In genomic region chr3:50503504-50503903, GRCh38 we compare ENCODE assay signal across 8 cellular contexts. TPM values are rescaled to one million over a fixed set of nuclear protein-coding genes. Genes with fewer than 3 reads are reported as not detected.
DNase-seq lines count a peak whose midpoint lies in the region; ATAC-seq and TF ChIP-seq lines count a peak whose summit lies in the region.

CACNA2D2 (minus strand) TSS chr3:50503634; CDS start chr3:50503423, 211 bp downstream.

- H3K4me3 ChIP-seq in HUES6 (ENCODE audit: low read depth, low read length), result peak within 1 kb of the TSS; percentile 62
- no peak within 1 kb of the TSS for H3K4me3 ChIP-seq in choroid plexus epithelial cell (ENCODE audit: low read depth, low read length)

- intact Hi-C loops in activated CD4-positive, alpha-beta T cell treated with anti-CD3 and anti-CD28 coated beads for 36 hours (cut with DNase I, micrococcal nuclease), result no loop called here

- H3K27me3 Mint-ChIP-seq in activated CD4-positive, alpha-beta T cell treated with anti-CD3 and anti-CD28 coated beads for 36 hours, result peaks cover 14% of the 10 kb centered on the region
- peaks cover 19% of the 10 kb centered on the region for H3K27me3 Mint-ChIP-seq in memory B cell

- DNase-seq in AG20443 (ENCODE audit: low spot score) (peak; percentile 64), choroid plexus epithelial cell (ENCODE audit: low read depth) (peak; percentile 11), memory B cell (ENCODE audit: low spot score in 2 of 2) (peak; percentile 65)
- peak; percentile 70 for DNase-seq in activated CD4-positive, alpha-beta T cell treated with anti-CD3 and anti-CD28 coated beads for 36 hours
- DNase-seq in stimulated activated CD8-positive, alpha-beta memory T cell treated with anti-CD3 and anti-CD28 coated beads, Interleukin-12 subunit alpha, Interleukin-12 subunit beta, amount 100 ng/mL, for 24 hours (ENCODE audit: extremely low read depth), result peak; percentile 30

- CTCF ChIA-PET in activated CD4-positive, alpha-beta T cell treated with anti-CD3 and anti-CD28 coated beads for 36 hours (lab: Charles Lee), result interaction anchor here (1.5 kb wide), 1 partner anchor 9 kb away, joined by 3 read pairs; no protein-coding TSS in a partner anchor

- H3K36me3 Mint-ChIP-seq in activated CD4-positive, alpha-beta T cell treated with anti-CD3 and anti-CD28 coated beads for 36 hours (ENCODE audit: low read depth), result no peaks in the 10 kb centered on the region
- H3K36me3 Mint-ChIP-seq in memory B cell, result no peaks in the 10 kb centered on the region

- H3K36me3 ChIP-seq in HUES6 (ENCODE audit: control insufficient read depth, insufficient read depth, low read length), result no peaks in the 10 kb centered on the region

- H3K9ac ChIP-seq in HUES6 (ENCODE audit: low read length), result peak within 1 kb of the TSS; percentile 53

- no peak within 1 kb of the TSS for H3K27ac ChIP-seq in HUES6 (ENCODE audit: low read depth, low read length)

- peak within 1 kb of the TSS; percentile 48 for H3K4me3 Mint-ChIP-seq in activated CD4-positive, alpha-beta T cell treated with anti-CD3 and anti-CD28 coated beads for 36 hours
- peak within 1 kb of the TSS; percentile 76 for H3K4me3 Mint-ChIP-seq in memory B cell

- H3K9me3 ChIP-seq in HUES6 (ENCODE audit: control insufficient read depth, insufficient read depth, low read depth, low read length), result no peaks in the 10 kb centered on the region

- H3K27ac Mint-ChIP-seq in activated CD4-positive, alpha-beta T cell treated with anti-CD3 and anti-CD28 coated beads for 36 hours, result no peak within 1 kb of the TSS
- no peak within 1 kb of the TSS for H3K27ac Mint-ChIP-seq in memory B cell

- no peaks in the 10 kb centered on the region for H3K9me3 Mint-ChIP-seq in activated CD4-positive, alpha-beta T cell treated with anti-CD3 and anti-CD28 coated beads for 36 hours (ENCODE audit: low read depth)
- H3K9me3 Mint-ChIP-seq in memory B cell, result no peaks in the 10 kb centered on the region

- peaks cover 52% of the 10 kb centered on the region for H3K27me3 ChIP-seq in HUES6 (ENCODE audit: control insufficient read depth, insufficient read depth, low read length)

- TF ChIP-seq CTCF in choroid plexus epithelial cell (conservative IDR thresholded peaks at IDR 0.05; ENCODE audit: low read depth, low read length), result no peak

- POLR2A ChIA-PET in activated CD4-positive, alpha-beta T cell treated with anti-CD3 and anti-CD28 coated beads for 36 hours (lab: Charles Lee), result interaction anchor here (0.7 kb wide), 1 partner anchor 204 kb away, joined by 3 read pairs; no protein-coding TSS in a partner anchor

- ATAC-seq in activated CD4-positive, alpha-beta T cell treated with anti-CD3 and anti-CD28 coated beads for 36 hours, result peak; percentile 86
- ATAC-seq in memory B cell (ENCODE audit: low read depth) (peak; percentile 87), GM19395 (IDR thresholded peaks at IDR 0.05; ENCODE audit: unreplicated experiment) (no peak), HG03139 (IDR thresholded peaks at IDR 0.05; ENCODE audit: unreplicated experiment) (no peak)

- H3K4me1 ChIP-seq in HUES6 (ENCODE audit: control insufficient read depth, insufficient read depth, low read length), result peaks cover 17% of the 10 kb centered on the region

- H3K4me1 Mint-ChIP-seq in activated CD4-positive, alpha-beta T cell treated with anti-CD3 and anti-CD28 coated beads for 36 hours, result no peaks in the 10 kb centered on the region
- peaks cover 5% of the 10 kb centered on the region for H3K4me1 Mint-ChIP-seq in memory B cell

RNA-seq across cellular contexts. Expression of gene CACNA2D2, which starts in this region (rescaled TPM):
- total RNA-seq in activated CD4-positive, alpha-beta T cell treated with anti-CD3 and anti-CD28 coated beads for 36 hours, result 1 to 10 TPM; 1.1 to 1.5 TPM

Comparison
In these comparisons a context has a peak if more than half of its experiments do, and no peak if none do; other contexts are left out.
1. DNase-seq: peak in every context shown above with its lines; median percentile 70 in activated CD4-positive, alpha-beta T cell treated with anti-CD3 and anti-CD28 coated beads for 36 hours; 65 in memory B cell; 64 in AG20443; 30 in stimulated activated CD8-positive, alpha-beta memory T cell treated with anti-CD3 and anti-CD28 coated beads, Interleukin-12 subunit alpha, Interleukin-12 subunit beta, amount 100 ng/mL, for 24 hours; 11 in choroid plexus epithelial cell.
2. ATAC-seq: peak in activated CD4-positive, alpha-beta T cell treated with anti-CD3 and anti-CD28 coated beads for 36 hours (single experiment) and memory B cell (single experiment); none in GM19395 (single experiment) and HG03139 (single experiment).